Comparison of ENCODE assay signal across 15 cellular contexts in the genomic region with DNA sequence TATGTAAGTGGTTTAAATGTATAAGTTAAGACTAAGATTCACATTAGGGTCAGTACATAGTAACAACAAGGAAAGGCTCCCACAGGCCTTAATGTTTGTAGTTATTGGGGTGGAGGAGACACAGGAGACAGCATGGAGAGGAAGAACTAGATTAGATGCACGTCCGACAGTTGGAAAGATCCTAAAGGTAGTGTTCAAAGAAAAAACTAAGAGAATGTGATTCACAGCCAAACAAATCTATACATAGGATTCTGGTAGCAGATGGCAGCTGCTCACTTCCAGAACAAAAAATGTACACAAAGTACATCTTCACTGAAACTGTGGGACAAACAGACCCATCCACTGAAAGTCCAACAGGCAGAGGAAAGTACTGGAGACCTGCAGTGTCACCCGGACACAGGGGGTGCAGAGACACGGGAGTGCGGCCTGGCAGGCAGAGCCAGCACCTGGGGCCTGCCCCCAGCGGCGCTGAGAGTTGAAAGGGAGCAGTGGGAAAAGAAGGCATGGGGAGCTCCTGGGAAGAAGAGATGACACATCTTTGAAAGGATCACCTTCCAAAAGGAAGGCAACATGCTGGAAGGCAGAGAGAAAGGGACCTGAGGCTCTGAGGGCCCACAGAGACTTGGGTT.
"Had no signal": no experiment of that assay in that cellular context is flagged by ENCODE, and none has a peak within 500 bp of the region (broad histone marks: within the 10 kb centered on the region; RNA-seq: fewer than 3 reads in every experiment).

No MANE protein-coding gene starts in this region.

- H3K27me3 Mint-ChIP-seq: activated naive CD8-positive, alpha-beta T cell treated with anti-CD3 and anti-CD28 coated beads for 36 hours; memory B cell had no signal

- H3K4me3 Mint-ChIP-seq: activated naive CD8-positive, alpha-beta T cell treated with anti-CD3 and anti-CD28 coated beads for 36 hours; memory B cell; nephron had no signal

- DNase-seq: activated CD4-positive, alpha-beta T cell treated with anti-CD3 and anti-CD28 coated beads, Interleukin-2, amount 50 U/mL, for 4 hours; activated CD4-positive, CD25-positive, alpha-beta regulatory T cell treated with anti-CD3 and anti-CD28 coated beads, Interleukin-2, amount 50 U/mL, for 72 hours; activated naive CD8-positive, alpha-beta T cell treated with anti-CD3 and anti-CD28 coated beads for 36 hours; colonic mucosa; effector CD8-positive, alpha-beta T cell; heart left ventricle; islet precursor cell; ovary; SHP77 treated with DMSO at 0.1 percent for 48 hours; small intestine; stimulated activated naive CD4-positive, alpha-beta T cell; substantia nigra; upper lobe of left lung had no signal

- H3K27ac Mint-ChIP-seq: activated naive CD8-positive, alpha-beta T cell treated with anti-CD3 and anti-CD28 coated beads for 36 hours; nephron had no signal

- H3K9me3 Mint-ChIP-seq: memory B cell, nephron had no signal

- H3K4me1 Mint-ChIP-seq: memory B cell, nephron had no signal
